In the genomic region with DNA sequence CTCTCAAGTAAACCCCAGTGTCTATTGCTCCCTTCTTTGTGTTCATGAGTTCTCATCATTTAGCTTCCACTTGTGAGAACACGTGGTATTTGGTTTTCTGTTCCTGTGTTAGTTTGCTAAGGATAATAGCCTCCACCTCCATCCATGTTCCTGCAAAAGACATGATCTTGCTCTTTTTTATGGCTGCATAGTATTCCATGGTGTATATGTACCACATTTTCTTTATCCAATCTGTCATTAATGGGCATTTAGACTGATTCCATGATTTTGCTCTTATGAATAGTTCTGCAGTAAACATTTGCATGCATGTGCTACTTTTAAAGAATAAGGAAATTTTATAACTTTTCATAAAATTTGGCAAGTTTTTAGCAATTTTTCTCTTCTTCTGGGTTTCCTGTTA, we compare ENCODE assay signal across 1 cellular context. TPM values are rescaled to one million over a fixed set of nuclear protein-coding genes. Genes with fewer than 3 reads are reported as not detected.
"Had no signal": no experiment of that assay in that cellular context is flagged by ENCODE, and none has a peak within 500 bp of the region (broad histone marks: within the 10 kb centered on the region; RNA-seq: fewer than 3 reads in every experiment).

No MANE protein-coding gene starts in this region.

RNA-seq across cellular contexts. Expression of a gene that starts 40.5 kb away (rescaled TPM):
- total RNA-seq: G401 had no signal
